Comparison of ENCODE assay signal across 8 cellular contexts in genomic region chr18:51196811-51197660, GRCh38. TPM values are rescaled to one million over a fixed set of nuclear protein-coding genes. Genes with fewer than 3 reads are reported as not detected.
DNase-seq lines count a peak whose midpoint lies in the region; ATAC-seq and TF ChIP-seq lines count a peak whose summit lies in the region.

No MANE protein-coding gene starts in this region.

- DNase-seq in SJCRH30: peak; percentile 38 to 42

- peaks cover 33% of the 10 kb centered on the region for H3K4me1 Mint-ChIP-seq in brain

- H3K4me3 Mint-ChIP-seq in brain: peak overlapping the region; percentile 93 to 97 (median 95)

- H3K27me3 ChIP-seq in BLaER1 treated with 17β-estradiol and CSF1 and Interleukin-3, amounts not matched to agents 10 nM and 100 nM: no peaks in the 10 kb centered on the region
- H3K27me3 ChIP-seq in SJCRH30: no peaks in the 10 kb centered on the region
- no peaks in the 10 kb centered on the region for H3K27me3 ChIP-seq in skeletal muscle satellite cell (ENCODE audit: control insufficient read depth, insufficient read depth, low read length)

- H3K27ac ChIP-seq in BLaER1 treated with 17β-estradiol and CSF1 and Interleukin-3, amounts not matched to agents 10 nM and 100 nM: peak overlapping the region; percentile 97 to 100 (median 99)
- H3K27ac ChIP-seq in SJCRH30: peak overlapping the region; percentile 89

- TF ChIP-seq CTCF in brain (conservative IDR thresholded peaks at IDR 0.05): no peak

- H3K36me3 Mint-ChIP-seq in brain: peaks cover 18% of the 10 kb centered on the region

- peaks cover 0 to 23% (median 1%) of the 10 kb centered on the region in 11 experiments; a peak in 7 of 22 replicates for H3K36me3 ChIP-seq in BLaER1 treated with 17β-estradiol and CSF1 and Interleukin-3, amounts not matched to agents 10 nM and 100 nM
- peaks cover 28% of the 10 kb centered on the region for H3K36me3 ChIP-seq in SJCRH30
- no peaks in the 10 kb centered on the region for H3K36me3 ChIP-seq in skeletal muscle satellite cell (ENCODE audit: insufficient read depth, low read length)

- peaks cover 22 to 34% (median 30%) of the 10 kb centered on the region in 10 experiments for H3K4me1 ChIP-seq in BLaER1 treated with 17β-estradiol and CSF1 and Interleukin-3, amounts not matched to agents 10 nM and 100 nM
- H3K4me1 ChIP-seq in SJCRH30 (peaks cover 9% of the 10 kb centered on the region; the same call in 1 of the 2 replicates), skeletal muscle satellite cell (ENCODE audit: control insufficient read depth, insufficient read depth, low read length) (peaks cover 31% of the 10 kb centered on the region)

- H3K27ac Mint-ChIP-seq in brain: peak overlapping the region; percentile 87 to 99 (median 99)

- peak overlapping the region; percentile 95 to 100 (median 99) for H3K9ac ChIP-seq in BLaER1 treated with 17β-estradiol and CSF1 and Interleukin-3, amounts not matched to agents 10 nM and 100 nM
- H3K9ac ChIP-seq in skeletal muscle satellite cell (ENCODE audit: low read depth, low read length): peak overlapping the region; percentile 87

- peaks cover 26 to 47% (median 41%) of the 10 kb centered on the region in 11 experiments; a peak in 21 of 22 replicates for H4K20me1 ChIP-seq in BLaER1 treated with 17β-estradiol and CSF1 and Interleukin-3, amounts not matched to agents 10 nM and 100 nM

- peaks cover 0 to 17% (median 0%) of the 10 kb centered on the region in 11 experiments; a peak in 6 of 22 replicates for H3K9me3 ChIP-seq in BLaER1 treated with 17β-estradiol and CSF1 and Interleukin-3, amounts not matched to agents 10 nM and 100 nM (replicated peaks in 1 of 11)
- H3K9me3 ChIP-seq in SJCRH30 (replicated peaks) (no peaks in the 10 kb centered on the region), skeletal muscle satellite cell (replicated peaks; ENCODE audit: low read length) (no peaks in the 10 kb centered on the region)

- H3K9me3 Mint-ChIP-seq in brain: peaks cover 0 to 8% (median 2%) of the 10 kb centered on the region in 5 experiments

- H3K4me3 ChIP-seq in BLaER1 treated with 17β-estradiol and CSF1 and Interleukin-3, amounts not matched to agents 10 nM and 100 nM: peak overlapping the region; percentile 84 to 99 (median 95)
- H3K4me3 ChIP-seq in SJCRH30 (peak overlapping the region; percentile 96), iPS-11a (ENCODE audit: low read depth, low read length) (peak overlapping the region; percentile 95), skeletal muscle satellite cell (ENCODE audit: low read length) (peak overlapping the region; percentile 80)

- peaks cover 12% of the 10 kb centered on the region for H3K27me3 Mint-ChIP-seq in brain

- peak overlapping the region; percentile 82 to 97 (median 93); a peak in 21 of 22 replicates for H3K4me2 ChIP-seq in BLaER1 treated with 17β-estradiol and CSF1 and Interleukin-3, amounts not matched to agents 10 nM and 100 nM
- H3K4me2 ChIP-seq in skeletal muscle satellite cell (ENCODE audit: low read length): peak overlapping the region; percentile 85

- peak; percentile 4 for ATAC-seq in GM19023 (IDR thresholded peaks at IDR 0.05; ENCODE audit: unreplicated experiment)
- peak; percentile 13 for ATAC-seq in HG03354 (IDR thresholded peaks at IDR 0.05; ENCODE audit: poor library complexity, severe bottlenecking, unreplicated experiment)
- no peak for ATAC-seq in GM18861 (IDR thresholded peaks at IDR 0.05; ENCODE audit: unreplicated experiment)

RNA-seq across cellular contexts. Expression of gene MEX3C, which starts 0.4 kb away (rescaled TPM):
- total RNA-seq in SJCRH30 (2014; rRNA removed; shearing (Covaris generic)): 68.2 and 68.4 TPM in 2 replicates
- polyA plus RNA-seq in brain (ENCODE audit: insufficient read depth, low read depth, low replicate concordance): 30.5 TPM
- total RNA-seq in skeletal muscle satellite cell (2012; rRNA removed): 29.5 and 30.4 TPM in 2 replicates
